Comparison of ENCODE assay signal across 27 cellular contexts in genomic region chr14:35890308-35890707, GRCh38.
"Had no signal": no experiment of that assay in that cellular context is flagged by ENCODE, and none has a peak within 500 bp of the region (broad histone marks: within the 10 kb centered on the region; RNA-seq: fewer than 3 reads in every experiment).

No MANE protein-coding gene starts in this region.

- DNase-seq: stimulated activated CD4-positive, alpha-beta T cell treated with anti-CD3 and anti-CD28 coated beads, Interleukin-2, amount 100 ng/mL, for 48 hours; stimulated activated CD4-positive, alpha-beta T cell treated with anti-CD3 and anti-CD28 coated beads, Interleukin-4, amount 100 ng/mL, for 1 hour; stimulated activated CD4-positive, alpha-beta T cell treated with anti-CD3 and anti-CD28 coated beads, Interleukin-4, amount 100 ng/mL, for 24 hours; stimulated activated CD4-positive, alpha-beta T cell treated with anti-CD3 and anti-CD28 coated beads, Interleukin-4, amount 100 ng/mL, for 4 hours; stimulated activated CD8-positive, alpha-beta memory T cell treated with anti-CD3 and anti-CD28 coated beads, Interleukin-4, amount 100 ng/mL, for 48 hours; stimulated activated naive B cell treated with anti-CD40 and anti-IgM and Interleukin-4, amounts not matched to agents 10 μg/mL and 1 μg/mL and 100 μg/mL, for 72 hours; stimulated activated naive CD4-positive, alpha-beta T cell; stimulated activated naive CD4-positive, alpha-beta T cell treated with Interleukin-2 at 50 U/mL for 16 hours; stimulated activated naive CD8-positive, alpha-beta T cell treated with anti-CD3 and anti-CD28 coated beads, Interleukin-15, amount 100 ng/mL, for 72 hours; stimulated activated naive CD8-positive, alpha-beta T cell treated with anti-CD3 and anti-CD28 coated beads, Interleukin-15, Interleukin-2, amounts not matched to agents 100 U/mL and 50 U/mL, for 24 hours; stomach; substantia nigra; testis; thyroid gland; tibial artery; transverse colon; trophoblast cell; upper lobe of left lung; upper lobe of right lung; uterus had no signal

- H3K4me1 ChIP-seq: stomach, suprapubic skin, testis, thyroid gland, tibial artery, tibial nerve, transverse colon, upper lobe of left lung, upper lobe of right lung, uterus, vagina had no signal

- FAIRE-seq: urothelium cell line had no signal

- H3K27me3 ChIP-seq: stomach, suprapubic skin, testis, thyroid gland, tibial artery, tibial nerve, transverse colon, upper lobe of left lung, upper lobe of right lung, uterus, vagina had no signal

- H3K4me3 ChIP-seq: stomach, suprapubic skin, testis, thoracic aorta, thyroid gland, tibial artery, tibial nerve, transverse colon, upper lobe of left lung, upper lobe of right lung, uterus, vagina had no signal

- H3K27ac ChIP-seq: stomach, suprapubic skin, testis, thoracic aorta, thyroid gland, tibial artery, tibial nerve, transverse colon, upper lobe of left lung, upper lobe of right lung, uterus, vagina had no signal

- ATAC-seq: stimulated activated effector memory CD8-positive, alpha-beta T cell treated with anti-CD3 and anti-CD28 coated beads, Interleukin-12 subunit alpha, Interleukin-12 subunit beta, amount 100 ng/mL, for 72 hours; stimulated activated memory B cell treated with anti-CD40 and anti-IgM and Interleukin-4, amounts not matched to agents 10 μg/mL and 1 μg/mL and 100 μg/mL, for 72 hours; stimulated activated naive B cell treated with anti-CD40 and anti-IgM and Interleukin-4, amounts not matched to agents 10 μg/mL and 1 μg/mL and 100 μg/mL, for 72 hours; stimulated activated naive CD8-positive, alpha-beta T cell treated with anti-CD3 and anti-CD28 coated beads, Interleukin-15, amount 100 ng/mL, for 72 hours; stimulated activated naive CD8-positive, alpha-beta T cell treated with anti-CD3 and anti-CD28 coated beads, Interleukin-15, Interleukin-2, amounts not matched to agents 100 U/mL and 50 U/mL, for 24 hours; upper lobe of right lung had no signal

- H3K9me3 ChIP-seq: testis, thyroid gland, transverse colon, uterus, vagina had no signal

- H3K36me3 ChIP-seq: stomach, suprapubic skin, thoracic aorta, thyroid gland, tibial artery, tibial nerve, transverse colon, upper lobe of left lung, upper lobe of right lung, uterus, vagina had no signal
